In genomic region chr12:42450248-42450647, GRCh38 we compare ENCODE assay signal across 20 cellular contexts.
DNase-seq lines count a peak whose midpoint lies in the region; ATAC-seq and TF ChIP-seq lines count a peak whose summit lies in the region.
"Had no signal": no experiment of that assay in that cellular context is flagged by ENCODE, and none has a peak within 500 bp of the region (broad histone marks: within the 10 kb centered on the region; RNA-seq: fewer than 3 reads in every experiment).

No MANE protein-coding gene starts in this region.

- no peak overlapping the region for H3K27ac ChIP-seq in CD4-positive, CD25-positive, alpha-beta regulatory T cell (ENCODE audit: insufficient read depth, low read length, poor library complexity, severe bottlenecking)
- H3K27ac ChIP-seq in adrenal gland (no peak overlapping the region), mesenchymal stem cell (ENCODE audit: low read length, poor library complexity, severe bottlenecking) (peak overlapping the region; percentile 2)
- H3K27ac ChIP-seq: gastroesophageal sphincter, uterus had no signal

- H2BK5ac ChIP-seq in mesenchymal stem cell (ENCODE audit: low read depth, low read length, poor library complexity, severe bottlenecking) = no peak overlapping the region

- H2BK12ac ChIP-seq in mesenchymal stem cell (ENCODE audit: low read length in 2 of 2) = no peak overlapping the region

- no peak overlapping the region for H3K23ac ChIP-seq in mesenchymal stem cell (ENCODE audit: low read length in 2 of 2)

- H3K4me2 ChIP-seq in mesenchymal stem cell (ENCODE audit: low read length, poor library complexity, severe bottlenecking) = no peak overlapping the region

- no peaks in the 10 kb centered on the region for H3K27me3 ChIP-seq in CD4-positive, CD25-positive, alpha-beta regulatory T cell (ENCODE audit: control insufficient read depth, insufficient read depth, low read length)
- H3K27me3 ChIP-seq in adrenal gland (no peaks in the 10 kb centered on the region), mesenchymal stem cell (ENCODE audit: control insufficient read depth in 1 of 2, insufficient read depth in 1 of 2, low read length in 2 of 2) (no peaks in the 10 kb centered on the region)
- H3K27me3 ChIP-seq: gastroesophageal sphincter, uterus had no signal

- H3K9me3 Mint-ChIP-seq in CD4-positive, CD25-positive, alpha-beta regulatory T cell = no peaks in the 10 kb centered on the region
- H3K9me3 Mint-ChIP-seq: T-cell had no signal

- no peak overlapping the region for H2AK5ac ChIP-seq in mesenchymal stem cell (ENCODE audit: low read length, severe bottlenecking)

- no peak overlapping the region for H3K14ac ChIP-seq in mesenchymal stem cell (ENCODE audit: low read length in 2 of 2)

- H3K4me1 Mint-ChIP-seq in CD4-positive, CD25-positive, alpha-beta regulatory T cell = no peaks in the 10 kb centered on the region

- H3K4me1 ChIP-seq in CD4-positive, CD25-positive, alpha-beta regulatory T cell (ENCODE audit: control insufficient read depth, insufficient read depth, low read length, poor library complexity, severe bottlenecking) = no peaks in the 10 kb centered on the region
- peaks cover 0 to 7% of the 10 kb centered on the region in 2 donors for H3K4me1 ChIP-seq in adrenal gland (replicated peaks in 1 of 2)
- peaks cover 6% of the 10 kb centered on the region for H3K4me1 ChIP-seq in mesenchymal stem cell (ENCODE audit: control insufficient read depth, insufficient read depth, low read depth, low read length)
- H3K4me1 ChIP-seq: gastroesophageal sphincter, uterus had no signal

- no peak overlapping the region for H4K8ac ChIP-seq in mesenchymal stem cell (ENCODE audit: low read length)

- peaks cover 11% of the 10 kb centered on the region for H3K79me1 ChIP-seq in mesenchymal stem cell (replicated peaks; ENCODE audit: low read length, poor library complexity, severe bottlenecking)

- peak overlapping the region in 2 of 3 donors; percentile 16 to 68 for H3K27ac Mint-ChIP-seq in CD4-positive, CD25-positive, alpha-beta regulatory T cell

- DNase-seq in CD4-positive, CD25-positive, alpha-beta regulatory T cell = no peak
- DNase-seq in adrenal gland (peak in 6 of 7 donors; percentile 16 to 66 (median 30)), mesenchymal stem cell (no peak), NCI-H2196 (lab: John Stamatoyannopoulos, UW; ENCODE audit: unreplicated experiment) (no peak)
- DNase-seq in activated CD8-positive, alpha-beta memory T cell treated with anti-CD3 and anti-CD28 coated beads, Interleukin-2, amount 50 U/mL, for 4 hours = no peak
- DNase-seq: activated CD4-positive, CD25-positive, alpha-beta regulatory T cell treated with anti-CD3 and anti-CD28 coated beads, Interleukin-2, amount 50 U/mL, for 72 hours; activated T-cell treated with anti-CD3 and anti-CD28 coated beads, Interleukin-2, amount 50 U/mL, for 48 hours; AML-193; aorta; DND-41; effector CD4-positive, alpha-beta T cell; MM.1S; NCI-H345; stimulated activated CD4-positive, alpha-beta T cell treated with anti-CD3 and anti-CD28 coated beads, Interleukin-2, amount 100 ng/mL, for 48 hours; T-cell; uterus had no signal

- no peak for TF ChIP-seq POLR2A in adrenal gland (IDR thresholded peaks at IDR 0.05)

- H3K4me3 Mint-ChIP-seq in CD4-positive, CD25-positive, alpha-beta regulatory T cell = no peak overlapping the region
- H3K4me3 Mint-ChIP-seq: T-cell had no signal

- 42 to 48% (median 42%) methylated on average over 2 of the region's 2 CpGs for WGBS in adrenal gland, 4 donors
- 78% methylated on average over 2 of the region's 2 CpGs for WGBS in mesenchymal stem cell

- H3K36me3 ChIP-seq in CD4-positive, CD25-positive, alpha-beta regulatory T cell (ENCODE audit: control insufficient read depth, insufficient read depth, low read length) = peaks cover 25% of the 10 kb centered on the region
- H3K36me3 ChIP-seq in adrenal gland (replicated peaks in 1 of 2) (no peaks in the 10 kb centered on the region), mesenchymal stem cell (ENCODE audit: control insufficient read depth in 1 of 2, insufficient read depth in 2 of 2, low read depth in 1 of 2, low read length in 2 of 2) (peaks cover 8 to 23% of the 10 kb centered on the region in 2 experiments)
- H3K36me3 ChIP-seq: uterus had no signal

- no peak overlapping the region for H2BK120ac ChIP-seq in mesenchymal stem cell (ENCODE audit: low read depth, low read length)

- no peak overlapping the region for H2BK15ac ChIP-seq in mesenchymal stem cell (ENCODE audit: low read depth, poor library complexity, severe bottlenecking)

- no peaks in the 10 kb centered on the region for H3K27me3 Mint-ChIP-seq in CD4-positive, CD25-positive, alpha-beta regulatory T cell
- H3K27me3 Mint-ChIP-seq: T-cell had no signal

- intact Hi-C loops in adrenal gland (cut with DNase I) = no loop called here

- ATAC-seq in CD4-positive, CD25-positive, alpha-beta regulatory T cell (ENCODE audit: low read depth in 2 of 2) = no peak
- ATAC-seq in GM21786 (IDR thresholded peaks at IDR 0.05; ENCODE audit: unreplicated experiment) (peak; percentile 51), HG02588 (IDR thresholded peaks at IDR 0.05; ENCODE audit: unreplicated experiment) (no peak), HG03039 (IDR thresholded peaks at IDR 0.05; ENCODE audit: unreplicated experiment) (no peak)
- ATAC-seq: gastroesophageal sphincter, T-cell had no signal

- peaks cover 43% of the 10 kb centered on the region for H3K36me3 Mint-ChIP-seq in CD4-positive, CD25-positive, alpha-beta regulatory T cell

- no peak overlapping the region for H4K91ac ChIP-seq in mesenchymal stem cell (ENCODE audit: low read length)

- no peak overlapping the region for H3K9ac ChIP-seq in mesenchymal stem cell (ENCODE audit: low read length)

- no peak for TF ChIP-seq CTCF in adrenal gland (IDR thresholded peaks at IDR 0.05)

- H3K18ac ChIP-seq in mesenchymal stem cell (ENCODE audit: low read depth in 1 of 2, low read length in 2 of 2) = no peak overlapping the region

- H3K4me3 ChIP-seq in CD4-positive, CD25-positive, alpha-beta regulatory T cell (ENCODE audit: low read depth, low read length) = no peak overlapping the region
- no peak overlapping the region for H3K4me3 ChIP-seq in adrenal gland
- H3K4me3 ChIP-seq in mesenchymal stem cell (ENCODE audit: insufficient read depth in 1 of 2, low read depth in 1 of 2, low read length in 2 of 2) = no peak overlapping the region
- H3K4me3 ChIP-seq: gastroesophageal sphincter, uterus had no signal

- no peak overlapping the region for H3K4ac ChIP-seq in mesenchymal stem cell (ENCODE audit: low read depth in 1 of 2, low read length in 2 of 2)

- H2AFZ ChIP-seq in mesenchymal stem cell (ENCODE audit: low read depth, low read length) = no peak overlapping the region

- no peaks in the 10 kb centered on the region for H3K9me3 ChIP-seq in CD4-positive, CD25-positive, alpha-beta regulatory T cell (ENCODE audit: control insufficient read depth in 2 of 2, low read length in 2 of 2)
- no peaks in the 10 kb centered on the region for H3K9me3 ChIP-seq in adrenal gland (replicated peaks in 1 of 3)
- H3K9me3 ChIP-seq in mesenchymal stem cell (ENCODE audit: control insufficient read depth, low read length) = no peaks in the 10 kb centered on the region
- H3K9me3 ChIP-seq: gastroesophageal sphincter, uterus had no signal

Comparison
In these comparisons a context has a peak if more than half of its experiments do, and no peak if none do; other contexts are left out.
1. DNase-seq: peak in adrenal gland (6 of 7); none in CD4-positive, CD25-positive, alpha-beta regulatory T cell (0 of 3), mesenchymal stem cell (single experiment), activated CD8-positive, alpha-beta memory T cell treated with anti-CD3 and anti-CD28 coated beads, Interleukin-2, amount 50 U/mL, for 4 hours (single experiment) and NCI-H2196 (single experiment).